Comparison of ENCODE assay signal across 13 cellular contexts in genomic region chr5:88880196-88880595, GRCh38. TPM values are rescaled to one million over a fixed set of nuclear protein-coding genes. Genes with fewer than 3 reads are reported as not detected.
DNase-seq lines count a peak whose midpoint lies in the region; ATAC-seq, FAIRE-seq and TF ChIP-seq lines count a peak whose summit lies in the region.
"Had no signal": no experiment of that assay in that cellular context is flagged by ENCODE, and none has a peak within 500 bp of the region (broad histone marks: within the 10 kb centered on the region; RNA-seq: fewer than 3 reads in every experiment).

No MANE protein-coding gene starts in this region.

- no peak for TF ChIP-seq EP300 in K562 (IDR thresholded peaks at IDR 0.05; ENCODE audit: low read length)

- peaks cover 42% of the 10 kb centered on the region for H3K27me3 Mint-ChIP-seq in endodermal cell (ENCODE audit: insufficient read depth)

- peak overlapping the region; percentile 65 to 84 (median 68) for H3K4me3 ChIP-seq in breast epithelium
- no peak overlapping the region for H3K4me3 ChIP-seq in mammary epithelial cell (replicated peaks in 1 of 3; ENCODE audit: insufficient read depth in 1 of 3, low read depth in 2 of 3, low read length in 3 of 3)
- H3K4me3 ChIP-seq in K562, result peak overlapping the region; percentile 22
- peak overlapping the region; percentile 22 to 49 for H3K4me3 ChIP-seq in muscle layer of colon (ENCODE audit: low read depth in 1 of 2, low read length in 2 of 2)
- H3K4me3 ChIP-seq in tibial artery, result peak overlapping the region; percentile 60 to 73
- H3K4me3 ChIP-seq in endodermal cell (ENCODE audit: low read length), result no peak overlapping the region

- DNase-seq in breast epithelium (ENCODE audit: low spot score in 2 of 2), result no peak
- DNase-seq in mammary epithelial cell, result no peak
- DNase-seq in K562 (ENCODE audit: extremely low read depth in 1 of 4, low spot score in 3 of 4), result no peak
- DNase-seq in tibial artery, result no peak
- DNase-seq in endodermal cell, result no peak
- no peak for DNase-seq in HPDE6-E6E7 (ENCODE audit: extremely low spot score)
- DNase-seq in epidermal melanocyte (ENCODE audit: insufficient read length, low spot score), result no peak
- DNase-seq: 8988T; effector CD8-positive, alpha-beta T cell; H9; KG1; NCI-H2171 had no signal

- BruUV-seq in mammary epithelial cell (replicated peaks; lab: Mats Ljungman, UMichigan) (no TSS peak), K562 (replicated peaks; lab: Mats Ljungman, UMichigan) (no TSS peak)

- H4K20me1 ChIP-seq in mammary epithelial cell (ENCODE audit: insufficient read depth, low read length), result no peaks in the 10 kb centered on the region
- H4K20me1 ChIP-seq in K562 (replicated peaks; ENCODE audit: control insufficient read depth, insufficient read depth, low read length), result no peaks in the 10 kb centered on the region

- no peak for ATAC-seq in K562

- POLR2A ChIA-PET in K562 (lab: Yijun Ruan, JAX), result no interaction called here

- TF ChIP-seq CTCF in breast epithelium (IDR thresholded peaks at IDR 0.05) (no peak), mammary epithelial cell (conservative IDR thresholded peaks at IDR 0.05 in 1 of 2, IDR thresholded peaks at IDR 0.05 in 1 of 2; ENCODE audit: extremely low read depth in 1 of 2, insufficient read depth in 1 of 2, low read depth in 1 of 2, low read length in 2 of 2) (no peak), K562 (IDR thresholded peaks at IDR 0.05 in 2 of 3, conservative IDR thresholded peaks at IDR 0.05 in 1 of 3; ENCODE audit: insufficient read depth in 2 of 3, low read depth in 1 of 3, low read length in 3 of 3) (no peak), tibial artery (IDR thresholded peaks at IDR 0.05) (no peak), endodermal cell (conservative IDR thresholded peaks at IDR 0.05) (no peak)

- no peak overlapping the region for H2AFZ ChIP-seq in mammary epithelial cell (ENCODE audit: low read depth, low read length)
- H2AFZ ChIP-seq in K562 (ENCODE audit: low read depth, low read length), result no peak overlapping the region

- no peaks in the 10 kb centered on the region for H3K36me3 Mint-ChIP-seq in endodermal cell (ENCODE audit: low read depth)

- H3K36me3 ChIP-seq in breast epithelium (no peaks in the 10 kb centered on the region), mammary epithelial cell (ENCODE audit: insufficient read depth, low read length) (no peaks in the 10 kb centered on the region), K562 (ENCODE audit: control insufficient read depth, insufficient read depth, low read length) (0 out of 3 replicates have a peak, but pooled peaks cover 6% of the 10 kb centered on the region), muscle layer of colon (ENCODE audit: insufficient read depth, low read length) (no peaks in the 10 kb centered on the region), tibial artery (no peaks in the 10 kb centered on the region), endodermal cell (ENCODE audit: control insufficient read depth, insufficient read depth, low read length) (no peaks in the 10 kb centered on the region)

- 64% methylated on average over 1 of the region's 1 CpG for WGBS in mammary epithelial cell (ENCODE audit: low coverage, missing lambda C conversion rate)
- WGBS in K562 (ENCODE audit: insufficient coverage, low coverage, missing lambda C conversion rate), result 0% methylated on average over 1 of the region's 1 CpG
- WGBS in endodermal cell (ENCODE audit: insufficient coverage in 1 of 2, insufficient read length in 1 of 2), 2 experiments, result 100% methylated on average over 1 of the region's 1 CpG; no CpG with 5 or more reads in 1 of the 2 experiments

- no peak for FAIRE-seq in K562 (lab: Jason Lieb, UNC)

- H3K4me1 Mint-ChIP-seq in endodermal cell, result peaks cover 11% of the 10 kb centered on the region

- CTCF ChIA-PET in mammary epithelial cell (lab: Charles Lee; ENCODE audit: low non-redundant PET), result no interaction called here
- CTCF ChIA-PET in K562 (lab: Yijun Ruan, JAX; ENCODE audit: low intra/inter-chr PET ratio), result no interaction called here

- intact Hi-C loops in breast epithelium (cut with DNase I; ENCODE audit: low total_unique reads) (no loop called here), mammary epithelial cell (cut with micrococcal nuclease) (no loop called here), K562 (cut with micrococcal nuclease) (loop anchor here (5.0 to 10.0 kb wide), 3 partner anchors 53 to 1527 kb away; partner anchors contain the start of gene CETN3), tibial artery (cut with DNase I; ENCODE audit: low total_unique reads) (loop anchor here (5.0 to 10.0 kb wide), 2 partner anchors 53 to 65 kb away; no protein-coding TSS in a partner anchor)

- no peaks in the 10 kb centered on the region for H3K9me3 Mint-ChIP-seq in endodermal cell
- H3K9me3 Mint-ChIP-seq: H9 had no signal

- in situ Hi-C loops in mammary epithelial cell (cut with MboI; ENCODE audit: low sequenced_read_pairs in 2 of 2), result no loop called here
- in situ Hi-C loops in K562 (cut with MboI), result no loop called here

- H3K9me1 ChIP-seq in K562 (ENCODE audit: control insufficient read depth, insufficient read depth, low read length), result no peaks in the 10 kb centered on the region

- H3K4me2 ChIP-seq in mammary epithelial cell (ENCODE audit: insufficient read depth, low read depth, low read length), result no peak overlapping the region
- H3K4me2 ChIP-seq in K562 (ENCODE audit: insufficient read depth, low read length), result peak overlapping the region; percentile 74

- TF ChIP-seq RAD21 in K562 (CRISPR knock-in tag; conservative IDR thresholded peaks at IDR 0.05 in 1 of 2, IDR thresholded peaks at IDR 0.05 in 1 of 2), result no peak

- no peak overlapping the region for H3K27ac Mint-ChIP-seq in endodermal cell
- H3K27ac Mint-ChIP-seq: H9 had no signal

- TF ChIP-seq POLR2A in breast epithelium (IDR thresholded peaks at IDR 0.05), result no peak
- no peak for TF ChIP-seq POLR2A in K562 (conservative IDR thresholded peaks at IDR 0.05)

- dilution Hi-C loops in mammary epithelial cell (cut with HindIII; ENCODE audit: low sequenced_read_pairs), result no loop called here

- H3K9ac ChIP-seq in mammary epithelial cell (ENCODE audit: insufficient read depth, low read length) (no peak overlapping the region), K562 (ENCODE audit: insufficient read depth in 1 of 2, low read depth in 2 of 2, low read length in 2 of 2) (peak overlapping the region in 1 of 2 experiments; percentile 81; a peak in 1 of 4 replicates), muscle layer of colon (ENCODE audit: low read length) (no peak overlapping the region), endodermal cell (ENCODE audit: extremely low read depth, low read length, poor library complexity, severe bottlenecking) (no peak overlapping the region)

- H3K4me3 Mint-ChIP-seq in endodermal cell, result no peak overlapping the region
- H3K4me3 Mint-ChIP-seq: H9 had no signal

- no peaks in the 10 kb centered on the region for H3K4me1 ChIP-seq in breast epithelium
- peaks cover 12% of the 10 kb centered on the region for H3K4me1 ChIP-seq in mammary epithelial cell (ENCODE audit: insufficient read depth, low read length)
- H3K4me1 ChIP-seq in K562 (replicated peaks in 1 of 2; ENCODE audit: control insufficient read depth in 2 of 2, insufficient read depth in 2 of 2, low read length in 2 of 2), result peaks cover 3 to 5% of the 10 kb centered on the region in 2 experiments; a peak in 4 of 5 replicates
- H3K4me1 ChIP-seq in muscle layer of colon (ENCODE audit: insufficient read depth, low read length), result peaks cover 39% of the 10 kb centered on the region
- peaks cover 0 to 45% (median under 1%) of the 10 kb centered on the region in 4 donors for H3K4me1 ChIP-seq in tibial artery
- H3K4me1 ChIP-seq in endodermal cell (ENCODE audit: control insufficient read depth, insufficient read depth, low read length), result no peaks in the 10 kb centered on the region

- H3K9me3 ChIP-seq in breast epithelium (no peaks in the 10 kb centered on the region), mammary epithelial cell (replicated peaks; ENCODE audit: insufficient read depth, low read length) (no peaks in the 10 kb centered on the region), K562 (replicated peaks; ENCODE audit: control insufficient read depth, insufficient read depth, low read depth, low read length) (no peaks in the 10 kb centered on the region), muscle layer of colon (ENCODE audit: low read length) (no peaks in the 10 kb centered on the region), tibial artery (no peaks in the 10 kb centered on the region), endodermal cell (ENCODE audit: control insufficient read depth, low read length) (no peaks in the 10 kb centered on the region)

- H3K27ac ChIP-seq in breast epithelium (peak overlapping the region; percentile 27 to 56), mammary epithelial cell (ENCODE audit: insufficient read depth, low read depth, low read length) (no peak overlapping the region), K562 (ENCODE audit: extremely low read depth, low read depth, low read length) (no peak overlapping the region), muscle layer of colon (ENCODE audit: low read depth, low read length) (no peak overlapping the region), tibial artery (peak overlapping the region; percentile 93 to 97), endodermal cell (ENCODE audit: low read depth, low read length) (no peak overlapping the region)

- H3K79me2 ChIP-seq in mammary epithelial cell (ENCODE audit: insufficient read depth, low read length) (no peaks in the 10 kb centered on the region), K562 (ENCODE audit: control insufficient read depth, insufficient read depth, low read length) (peaks cover 94% of the 10 kb centered on the region)

- H3K27me3 ChIP-seq in breast epithelium (no peaks in the 10 kb centered on the region), mammary epithelial cell (ENCODE audit: insufficient read depth, low read length) (peaks cover 19% of the 10 kb centered on the region), K562 (ENCODE audit: control insufficient read depth in 2 of 2, insufficient read depth in 2 of 2, low read length in 2 of 2) (no peaks in the 10 kb centered on the region), muscle layer of colon (ENCODE audit: control insufficient read depth in 1 of 2, insufficient read depth in 2 of 2, low read length in 2 of 2) (no peaks in the 10 kb centered on the region), tibial artery (no peaks in the 10 kb centered on the region), endodermal cell (ENCODE audit: control insufficient read depth, insufficient read depth, low read length, poor library complexity, severe bottlenecking) (peaks cover 40% of the 10 kb centered on the region)

RNA-seq across cellular contexts. Expression of gene MEF2C, which starts 2.8 kb away (rescaled TPM):
- 10 to 100 TPM; 27.4 to 41.8 (median 32.1) TPM for total RNA-seq in breast epithelium
- 1 to 10 TPM in 1 of 2 donors, not detected in 1; 1.3 TPM for total RNA-seq in mammary epithelial cell
- not detected for polyA plus RNA-seq in mammary epithelial cell
- polyA minus RNA-seq in mammary epithelial cell, result not detected
- 52.4 and 139 TPM in 2 replicates for total RNA-seq in K562 (2011; cell fraction: chromatin; rRNA removed; ENCODE audit: low replicate concordance)
- total RNA-seq in K562 (2011; cell fraction: nucleolus; rRNA removed), result 18.3 and 23.4 TPM in 2 replicates
- 41.7 and 68.3 TPM in 2 replicates for total RNA-seq in K562 (2011; cell fraction: nucleoplasm; rRNA removed)
- 47.6 and 50.1 TPM in 2 replicates for total RNA-seq in K562 (2014; rRNA removed)
- total RNA-seq in K562 (2014; rRNA removed; fragmentation: Illumina TruSeq; extraction: Trizol), result 62.4 and 74.7 TPM in 2 replicates
- total RNA-seq in K562 (2015; rRNA removed; fragmentation: Illumina TruSeq; extraction: Trizol), result 52.6 and 58.3 TPM in 2 replicates
- 56.5 and 64.5 TPM in 2 replicates for total RNA-seq in K562 (2021)
- polyA plus RNA-seq in K562 (2011; rRNA removed), result 35.4 and 37.6 TPM in 2 replicates
- 57.3 and 69.3 TPM in 2 replicates for polyA plus RNA-seq in K562 (2011; cell fraction: cytosol; rRNA removed)
- 45.1 and 48.9 TPM in 2 replicates for polyA plus RNA-seq in K562 (2011; cell fraction: nucleus; rRNA removed)
- polyA plus RNA-seq in K562 (2012), result 25.7 and 46.6 TPM in 2 replicates
- 62.3 and 67.8 TPM in 2 replicates for polyA plus RNA-seq in K562 (2014; fragmentation: Illumina TruSeq; extraction: Trizol)
- polyA plus RNA-seq in K562 (2014; fragmentation: Nextera tagmentation; extraction: Ambion mirVana), result 10 to 100 TPM; 48.2 to 66.3 TPM
- 25.1 and 28.8 TPM in 2 replicates for polyA plus RNA-seq in K562 (2014; rRNA removed)
- 181 and 196 TPM in 2 replicates for polyA minus RNA-seq in K562 (2011; rRNA and poly(A)+ RNA removed)
- 45.1 and 47.7 TPM in 2 replicates for polyA minus RNA-seq in K562 (2011; cell fraction: cytosol; rRNA and poly(A)+ RNA removed)
- polyA minus RNA-seq in K562 (2011; cell fraction: nucleus; rRNA and poly(A)+ RNA removed), result 97.3 and 153 TPM in 2 replicates
- total RNA-seq in endodermal cell, result under 1 TPM; 0.64 to 0.86 TPM
- 6.9 TPM for polyA plus RNA-seq in endodermal cell (2013, experiment 1 of 2)
- polyA plus RNA-seq in endodermal cell (2013, experiment 2 of 2), result 6.1 TPM

Comparison
In these comparisons a context has a peak if more than half of its experiments do, and no peak if none do; other contexts are left out.
1. H3K27ac ChIP-seq: peak in breast epithelium (2 of 2) and tibial artery (2 of 2); none in mammary epithelial cell (single experiment), K562 (single experiment), muscle layer of colon (single experiment) and endodermal cell (single experiment).
2. H3K4me3 ChIP-seq: peak in breast epithelium (3 of 3), K562 (single experiment), muscle layer of colon (2 of 2) and tibial artery (2 of 2); none in mammary epithelial cell (0 of 3) and endodermal cell (single experiment).
3. RNA of gene MEF2C, which starts 2.8 kb away (total RNA-seq): 18.3 to 139 TPM in K562 and 27.4 to 41.8 TPM in breast epithelium; 1.3 TPM in mammary epithelial cell and 0.64 to 0.86 TPM in endodermal cell; every median in the first group is over 4 times any median in the second.
4. intact Hi-C loops: an anchor here in K562 (5.0 to 10.0 kb wide) and tibial artery (5.0 to 10.0 kb wide); none called in breast epithelium and mammary epithelial cell.